In the genomic region with DNA sequence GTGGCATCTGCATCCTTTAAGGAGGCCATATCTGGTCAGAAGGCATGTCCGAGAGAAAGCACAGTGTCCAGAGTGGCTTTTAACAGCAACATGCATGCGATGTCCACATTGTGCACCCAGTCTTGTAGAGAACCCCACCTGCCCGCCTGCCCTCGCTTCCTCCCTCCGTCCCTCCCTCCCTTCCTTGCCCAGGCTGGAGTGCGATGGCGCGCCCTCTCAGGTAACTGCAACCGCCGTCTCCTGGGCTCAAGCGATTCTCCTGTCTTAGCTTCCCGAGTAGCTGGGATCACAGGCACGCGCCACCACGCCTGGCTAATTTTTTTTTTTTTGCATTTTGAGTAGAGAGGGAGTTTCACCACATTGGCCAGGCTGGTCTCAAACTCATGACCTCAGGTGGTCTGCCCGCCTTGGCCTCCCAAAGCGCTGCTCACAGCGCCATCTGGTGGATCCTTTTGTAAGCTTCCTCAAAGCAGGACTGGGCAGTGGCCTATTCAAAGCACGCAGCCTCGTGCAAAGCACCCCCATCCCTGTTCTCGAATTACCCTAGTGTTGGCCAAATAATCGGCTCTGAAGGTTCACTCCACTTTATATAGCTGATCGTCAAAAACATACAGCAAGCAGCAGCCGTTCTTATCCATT, we compare ENCODE assay signal across 8 cellular contexts. TPM values are rescaled to one million over a fixed set of nuclear protein-coding genes. Genes with fewer than 3 reads are reported as not detected.
A peak's percentile ranks its signal among the peaks of the same experiment; 100 is the strongest.
DNase-seq lines count a peak whose midpoint lies in the region; ATAC-seq and TF ChIP-seq lines count a peak whose summit lies in the region.

No MANE protein-coding gene starts in this region.

- H3K27me3 ChIP-seq in cardiac muscle cell = no peaks in the 10 kb centered on the region

- no peak overlapping the region for H3K4me3 ChIP-seq in cardiac muscle cell

- H3K27ac ChIP-seq in cardiac muscle cell = no peak overlapping the region

- H3K4me1 ChIP-seq in cardiac muscle cell (ENCODE audit: low read depth) = no peaks in the 10 kb centered on the region

- ATAC-seq in GM18870 (IDR thresholded peaks at IDR 0.05; ENCODE audit: unreplicated experiment) (no peak), omental fat pad (ENCODE audit: low FRiP score) (no peak)

- peak; percentile 39 for TF ChIP-seq CTCF in cardiac muscle cell (IDR thresholded peaks at IDR 0.05; ENCODE audit: low read depth, low read length)
- TF ChIP-seq CTCF in omental fat pad (IDR thresholded peaks at IDR 0.05) = no peak

- H3K9me3 ChIP-seq in cardiac muscle cell (ENCODE audit: low read depth) = no peaks in the 10 kb centered on the region

- DNase-seq in D341Med (ENCODE audit: low spot score) = peak; percentile 43
- peak; percentile 1 to 3 for DNase-seq in Kasumi-1 (lab: John Stamatoyannopoulos, UW)
- peak; percentile 69 for DNase-seq in activated CD8-positive, alpha-beta memory T cell treated with anti-CD3 and anti-CD28 coated beads for 24 hours
- peak; percentile 42 to 44 for DNase-seq in cardiac muscle cell (ENCODE audit: low read depth in 1 of 2, low spot score in 1 of 2)
- peak; percentile 25 for DNase-seq in stimulated activated CD4-positive, alpha-beta T cell treated with anti-CD3 and anti-CD28 coated beads, Interleukin-1b, Interleukin-23, amount 100 ng/mL, for 48 hours
- DNase-seq in omental fat pad (ENCODE audit: low spot score) = no peak
- DNase-seq in NOMO-1 treated with dmso at 0.1 percent for 144 hours (lab: John Stamatoyannopoulos, UW; ENCODE audit: unreplicated experiment) = no peak

- H3K36me3 ChIP-seq in cardiac muscle cell = peaks cover 3% of the 10 kb centered on the region

RNA-seq across cellular contexts. Expression of a gene that starts 15.0 kb away (rescaled TPM):
- total RNA-seq in cardiac muscle cell = 6.0 and 7.6 TPM in 2 replicates
- polyA plus RNA-seq in cardiac muscle cell = 24.7 and 28.0 TPM in 2 replicates
- total RNA-seq in omental fat pad = 10 to 100 TPM in 3 of 4 donors, 1 to 10 TPM in 1; 8.4 to 11.0 (median 10.2) TPM

RNA-seq across cellular contexts. Expression of a gene that starts 15.4 kb away (rescaled TPM):
- total RNA-seq in cardiac muscle cell (23.3 and 48.7 TPM in 2 replicates), omental fat pad (10 to 100 TPM; 11.0 to 24.9 (median 16.4) TPM)
- polyA plus RNA-seq in cardiac muscle cell = 25.6 and 32.0 TPM in 2 replicates

RNA-seq across cellular contexts. Expression of a gene that starts 15.4 kb away (rescaled TPM):
- total RNA-seq in cardiac muscle cell (1.7 and 2.3 TPM in 2 replicates), omental fat pad (1 to 10 TPM in 2 of 4 donors, under 1 TPM in 2; 0.74 to 3.5 (median 1.9) TPM)
- 32.4 and 42.2 TPM in 2 replicates for polyA plus RNA-seq in cardiac muscle cell

RNA-seq across cellular contexts. Expression of a gene that starts 59.7 kb away (rescaled TPM):
- total RNA-seq in cardiac muscle cell (51.0 and 62.6 TPM in 2 replicates), omental fat pad (100 to 1,000 TPM in 2 of 4 donors, 10 to 100 TPM in 2; 65.8 to 110 (median 83.7) TPM)
- 119 and 126 TPM in 2 replicates for polyA plus RNA-seq in cardiac muscle cell

Comparison
In these comparisons a context has a peak if more than half of its experiments do, and no peak if none do; other contexts are left out.
1. DNase-seq: peak in D341Med (single experiment), Kasumi-1 (2 of 2), activated CD8-positive, alpha-beta memory T cell treated with anti-CD3 and anti-CD28 coated beads for 24 hours (single experiment), cardiac muscle cell (2 of 2) and stimulated activated CD4-positive, alpha-beta T cell treated with anti-CD3 and anti-CD28 coated beads, Interleukin-1b, Interleukin-23, amount 100 ng/mL, for 48 hours (single experiment); none in omental fat pad (single experiment) and NOMO-1 treated with dmso at 0.1 percent for 144 hours (single experiment).